1 cellular context compared by ENCODE assay signal in the genomic region with DNA sequence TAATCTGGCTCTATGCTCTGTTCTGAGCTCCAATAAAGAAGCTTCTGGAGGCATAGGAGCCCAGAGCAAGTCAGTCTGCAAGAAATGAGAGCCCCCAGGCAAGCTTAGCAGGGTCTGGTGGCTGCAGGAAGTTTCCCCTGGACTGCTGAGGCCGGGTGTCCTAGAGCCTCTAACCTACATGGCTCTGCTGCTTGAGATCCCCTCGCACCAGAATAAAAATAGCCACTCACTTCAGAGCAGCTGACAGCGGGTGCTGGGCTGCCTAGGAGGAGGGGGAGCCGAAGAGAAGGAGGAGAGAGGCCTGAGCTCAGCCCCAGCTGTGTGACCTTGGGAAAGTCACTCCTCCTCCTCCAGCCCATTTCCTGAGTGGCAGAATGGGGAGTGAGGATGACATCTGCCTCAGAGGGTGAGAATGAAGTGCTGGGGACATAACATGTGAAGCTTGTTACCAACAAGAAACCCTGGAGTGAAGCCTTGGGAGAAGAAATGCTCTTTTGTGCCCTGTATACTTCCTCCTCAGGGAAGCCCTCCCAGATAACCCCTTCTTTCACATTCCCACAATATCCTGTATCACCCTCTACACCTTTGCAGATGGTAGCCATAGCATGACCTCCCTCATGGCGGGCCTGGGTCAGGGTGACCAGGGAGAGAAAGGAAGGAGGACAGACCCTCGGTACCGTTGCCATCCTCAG.
TF ChIP-seq lines count a peak whose summit lies in the region.

No MANE protein-coding gene starts in this region.

TF ChIP-seq in H1, 55 proteins besides CTCF, POLR2A, EP300 and RAD21:
- TF ChIP-seq CBX8 (IDR thresholded peaks at IDR 0.05; ENCODE audit: borderline replicate concordance, low read depth, low read length): no peak
- TF ChIP-seq BCL11A (IDR thresholded peaks at IDR 0.05; ENCODE audit: low read depth in 2 of 2, low read length in 2 of 2): no peak
- TF ChIP-seq NRF1 (IDR thresholded peaks at IDR 0.05; ENCODE audit: low read depth, low read length): no peak
- no peak for TF ChIP-seq HDAC2 (IDR thresholded peaks at IDR 0.05; ENCODE audit: borderline replicate concordance in 1 of 2, low read depth in 2 of 2, low read length in 2 of 2)
- no peak for TF ChIP-seq KDM1A (IDR thresholded peaks at IDR 0.05; ENCODE audit: borderline replicate concordance, low read length)
